8 cellular contexts compared by ENCODE assay signal in the genomic region with DNA sequence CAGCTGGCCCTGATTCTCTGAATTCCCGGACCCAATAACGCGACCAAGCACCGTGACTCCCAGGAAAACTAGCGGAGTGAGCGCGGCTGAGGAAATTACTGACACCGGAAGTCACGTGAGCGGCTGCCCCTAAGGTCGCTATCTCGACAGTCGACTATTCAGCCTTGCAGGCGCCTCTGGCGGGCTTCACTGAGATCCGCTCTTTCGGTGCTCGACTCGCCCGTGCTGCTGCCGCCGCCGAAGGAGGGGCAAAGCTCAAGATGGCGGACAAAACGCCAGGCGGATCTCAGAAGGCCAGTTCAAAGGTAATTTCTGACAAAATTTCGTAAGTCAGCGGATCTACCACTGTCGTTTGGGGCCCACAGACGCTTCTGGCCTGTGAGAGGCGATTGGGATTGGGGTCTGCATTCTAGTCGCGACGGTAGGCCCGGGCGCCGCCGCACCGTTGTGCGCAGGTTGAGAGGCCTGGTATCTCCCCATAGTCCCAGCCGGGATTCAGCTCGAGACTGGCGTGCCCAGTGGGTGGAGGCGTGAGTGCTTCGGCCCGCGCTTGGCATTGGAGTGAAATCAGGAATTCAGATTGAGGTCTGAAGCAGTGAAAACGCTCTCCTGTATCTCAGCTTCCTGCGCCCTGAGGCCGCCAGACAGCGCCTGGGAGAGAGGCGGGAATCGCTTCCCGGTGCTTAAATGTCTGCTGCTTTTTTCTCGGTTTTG. TPM values are rescaled to one million over a fixed set of nuclear protein-coding genes. Genes with fewer than 3 reads are reported as not detected.
DNase-seq lines count a peak whose midpoint lies in the region; ATAC-seq and TF ChIP-seq lines count a peak whose summit lies in the region.

TSS of gene U2SURP (plus strand) at position 202 of the 714 bp plus-strand sequence. CDS start at position 261, 59 bp downstream.

- peak within 1 kb of the TSS; percentile 91 for H3K4me3 Mint-ChIP-seq in activated CD4-positive, alpha-beta T cell treated with anti-CD3 and anti-CD28 coated beads for 36 hours

- POLR2A ChIA-PET in activated CD4-positive, alpha-beta T cell treated with anti-CD3 and anti-CD28 coated beads for 36 hours (lab: Charles Lee): interaction anchor here (0.7 to 2.1 kb wide), 7 partner anchors 10 to 555 kb away, joined by 3 to 19 read pairs (median 4); partner anchors contain the start of gene ATR

- CTCF ChIA-PET in activated CD4-positive, alpha-beta T cell treated with anti-CD3 and anti-CD28 coated beads for 36 hours (lab: Charles Lee): interaction anchor here (0.6 to 9.2 kb wide), 8 partner anchors 11 to 414 kb away, joined by 3 to 65 read pairs (median 3); no protein-coding TSS in a partner anchor

- H3K4me1 Mint-ChIP-seq in activated CD4-positive, alpha-beta T cell treated with anti-CD3 and anti-CD28 coated beads for 36 hours: peaks cover 40% of the 10 kb centered on the region

- peak within 1 kb of the TSS; percentile 91 for H3K4me3 ChIP-seq in choroid plexus epithelial cell (ENCODE audit: low read depth, low read length)

- ATAC-seq in HG03442 (IDR thresholded peaks at IDR 0.05; ENCODE audit: unreplicated experiment): peak; percentile 87
- ATAC-seq in activated CD4-positive, alpha-beta T cell treated with anti-CD3 and anti-CD28 coated beads for 36 hours: peak; percentile 86

- DNase-seq in Ammon's horn (ENCODE audit: low spot score) (peak; percentile 98), GM19238 (ENCODE audit: insufficient read length, low spot score) (peak; percentile 87), NCI-H524 (lab: John Stamatoyannopoulos, UW) (peak; percentile 99 to 100), choroid plexus epithelial cell (ENCODE audit: low read depth) (peak; percentile 99), kidney glomerular epithelial cell (lab: John Stamatoyannopoulos, UW) (peak; percentile 98)
- DNase-seq in activated CD4-positive, alpha-beta T cell treated with anti-CD3 and anti-CD28 coated beads for 36 hours: peak; percentile 96
- peak; percentile 70 for DNase-seq in stimulated activated CD4-positive, alpha-beta T cell treated with anti-CD3 and anti-CD28 coated beads, Interleukin-1b, Interleukin-23, amount 100 ng/mL, for 1 hour (ENCODE audit: low read depth in 2 of 2)

- H3K36me3 Mint-ChIP-seq in activated CD4-positive, alpha-beta T cell treated with anti-CD3 and anti-CD28 coated beads for 36 hours (ENCODE audit: low read depth): peaks cover 20% of the 10 kb centered on the region

- peak within 1 kb of the TSS; percentile 99 for H3K27ac Mint-ChIP-seq in activated CD4-positive, alpha-beta T cell treated with anti-CD3 and anti-CD28 coated beads for 36 hours

- H3K27me3 Mint-ChIP-seq in activated CD4-positive, alpha-beta T cell treated with anti-CD3 and anti-CD28 coated beads for 36 hours: no peaks in the 10 kb centered on the region

- no peaks in the 10 kb centered on the region for H3K9me3 Mint-ChIP-seq in activated CD4-positive, alpha-beta T cell treated with anti-CD3 and anti-CD28 coated beads for 36 hours (ENCODE audit: low read depth)

- intact Hi-C loops in activated CD4-positive, alpha-beta T cell treated with anti-CD3 and anti-CD28 coated beads for 36 hours (cut with DNase I, micrococcal nuclease): loop anchor here (1.0 to 10.0 kb wide), 13 partner anchors 15 to 1689 kb away; partner anchors contain the start of genes ATR (in 2 of the 2), TRPC1 (in 2 of the 2), CHST2 (in 1 of the 2) and DIPK2A (in 1 of the 2)

- TF ChIP-seq CTCF in choroid plexus epithelial cell (conservative IDR thresholded peaks at IDR 0.05; ENCODE audit: low read depth, low read length): no peak

RNA-seq across cellular contexts. Expression of gene U2SURP, which starts in this region (rescaled TPM):
- 100 to 1,000 TPM; 208 to 248 TPM for total RNA-seq in activated CD4-positive, alpha-beta T cell treated with anti-CD3 and anti-CD28 coated beads for 36 hours

Comparison
In these comparisons a context has a peak if more than half of its experiments do, and no peak if none do; other contexts are left out.
1. Peak in every context shown above with its lines: DNase-seq, ATAC-seq and H3K4me3 ChIP-seq.